ENCODE assay signal across 8 cellular contexts in the genomic region with DNA sequence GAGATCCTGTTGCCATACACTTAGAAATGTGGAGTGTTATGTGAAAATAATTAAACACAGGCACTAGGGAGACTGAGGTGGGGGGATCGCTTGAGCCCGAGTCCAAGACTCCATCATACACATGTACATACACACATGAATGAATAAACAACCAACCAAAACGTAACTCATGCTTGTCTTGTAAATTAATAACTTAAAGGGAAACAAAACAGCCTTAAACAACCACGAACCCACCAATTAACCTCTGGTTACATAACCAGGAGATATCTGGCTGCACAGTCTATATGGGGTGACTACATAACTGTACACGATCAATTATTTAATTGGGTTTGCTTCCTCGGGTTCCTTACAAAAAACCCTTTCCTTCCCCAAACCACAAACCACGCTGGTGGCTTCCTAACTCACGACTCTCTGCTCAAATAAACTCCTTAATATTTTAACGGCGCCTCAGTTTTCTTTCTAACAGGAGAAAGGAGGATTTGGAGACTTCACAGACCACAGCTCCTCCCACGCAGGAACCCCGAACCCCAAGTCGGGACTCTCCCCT. TPM values are rescaled to one million over a fixed set of nuclear protein-coding genes. Genes with fewer than 3 reads are reported as not detected.
DNase-seq lines count a peak whose midpoint lies in the region; ATAC-seq and TF ChIP-seq lines count a peak whose summit lies in the region.

No MANE protein-coding gene starts in this region.

- BruUV-seq in HCT116 (replicated peaks; lab: Mats Ljungman, UMichigan): TSS peak; percentile 50

- peaks cover 56% of the 10 kb centered on the region for H3K79me2 ChIP-seq in HCT116 (ENCODE audit: insufficient read depth, low read length)
- peaks cover 31% of the 10 kb centered on the region for H3K79me2 ChIP-seq in osteoblast (ENCODE audit: insufficient read depth, low read length)

- H3K9me2 ChIP-seq in HCT116 (ENCODE audit: insufficient read depth): no peaks in the 10 kb centered on the region

- peak overlapping the region; percentile 88 for H3K9ac ChIP-seq in HCT116 (ENCODE audit: low read length)

- H3K27me3 ChIP-seq in HCT116 (ENCODE audit: insufficient read depth, low read length): no peaks in the 10 kb centered on the region
- no peaks in the 10 kb centered on the region for H3K27me3 ChIP-seq in SJCRH30
- H3K27me3 ChIP-seq in esophagus squamous epithelium: no peaks in the 10 kb centered on the region
- H3K27me3 ChIP-seq in osteoblast (ENCODE audit: insufficient read depth, low read length): no peaks in the 10 kb centered on the region

- H2AFZ ChIP-seq in HCT116 (ENCODE audit: low read depth, low read length, poor library complexity, severe bottlenecking) (no peak overlapping the region), osteoblast (ENCODE audit: low read length) (peak overlapping the region; percentile 98)

- 0 out of 2 replicates have a peak, but pooled peaks have one; percentile 2 for ATAC-seq in HCT116
- no peak for ATAC-seq in sciatic nerve

- H3K36me3 ChIP-seq in HCT116 (ENCODE audit: control insufficient read depth in 1 of 2, insufficient read depth in 2 of 2, low read length in 2 of 2) (peaks cover 0 to 9% of the 10 kb centered on the region in 2 experiments; a peak in 1 of 4 replicates), SJCRH30 (peaks cover 2% of the 10 kb centered on the region; the same call in 1 of the 2 replicates), esophagus squamous epithelium (no peaks in the 10 kb centered on the region), osteoblast (ENCODE audit: insufficient read depth, low read length) (no peaks in the 10 kb centered on the region)

- peak overlapping the region; percentile 61 for H3K27ac ChIP-seq in HCT116 (ENCODE audit: low read depth, low read length)
- H3K27ac ChIP-seq in SJCRH30: peak overlapping the region; percentile 75
- peak overlapping the region; percentile 76 to 84 (median 80) for H3K27ac ChIP-seq in esophagus squamous epithelium
- H3K27ac ChIP-seq in osteoblast (ENCODE audit: low read depth, low read length): peak overlapping the region; percentile 44

- H3K9me3 ChIP-seq in HCT116 (ENCODE audit: control insufficient read depth in 1 of 2, insufficient read depth in 1 of 2, low read depth in 1 of 2, low read length in 2 of 2) (peaks cover 6 to 9% of the 10 kb centered on the region in 2 experiments; a peak in 2 of 4 replicates), SJCRH30 (replicated peaks) (peaks cover 3% of the 10 kb centered on the region; the same call in 1 of the 2 replicates), esophagus squamous epithelium (no peaks in the 10 kb centered on the region), osteoblast (ENCODE audit: low read depth, low read length) (no peaks in the 10 kb centered on the region)

- POLR2A ChIA-PET in HCT116 (lab: Charles Lee): no interaction called here

- no peak for TF ChIP-seq POLR2A in HCT116 (IDR thresholded peaks at IDR 0.05; ENCODE audit: borderline replicate concordance, extremely low read depth, insufficient read depth, insufficient read length)
- TF ChIP-seq POLR2A in esophagus squamous epithelium (IDR thresholded peaks at IDR 0.05): no peak

- CTCF ChIA-PET in HCT116 (lab: Charles Lee): interaction anchor here (1.3 kb wide), 1 partner anchor 295 kb away, joined by 3 read pairs; no protein-coding TSS in a partner anchor

- intact Hi-C loops in HCT116 (cut with micrococcal nuclease): loop anchor here (2.0 to 10.0 kb wide), 3 partner anchors 27 to 273 kb away; a partner anchor contains a TSS
- intact Hi-C loops in esophagus squamous epithelium (cut with DNase I): no loop called here
- intact Hi-C loops in head of caudate nucleus (cut with DNase I): no loop called here
- intact Hi-C loops in sciatic nerve (cut with DNase I): no loop called here

- peak overlapping the region; percentile 64 to 90 for H3K4me3 ChIP-seq in HCT116 (replicated peaks in 1 of 2; ENCODE audit: low read depth in 1 of 2, low read length in 2 of 2)
- H3K4me3 ChIP-seq in SJCRH30: peak overlapping the region; percentile 82
- peak overlapping the region; percentile 64 to 78 (median 76) for H3K4me3 ChIP-seq in esophagus squamous epithelium
- H3K4me3 ChIP-seq in osteoblast (ENCODE audit: insufficient read depth, low read length): peak overlapping the region; percentile 89

- TF ChIP-seq RAD21 in HCT116 (IDR thresholded peaks at IDR 0.05; ENCODE audit: low read depth): no peak

- no peak for TF ChIP-seq CTCF in HCT116 (IDR thresholded peaks at IDR 0.05 in 2 of 3, conservative IDR thresholded peaks at IDR 0.05 in 1 of 3; ENCODE audit: borderline replicate concordance in 1 of 3, insufficient read depth in 1 of 3, low read depth in 2 of 3, low read length in 2 of 3)
- no peak for TF ChIP-seq CTCF in esophagus squamous epithelium (IDR thresholded peaks at IDR 0.05)
- TF ChIP-seq CTCF in osteoblast (IDR thresholded peaks at IDR 0.05; ENCODE audit: extremely low read depth, low read depth, low read length): no peak

- DNase-seq in GM03348 (ENCODE audit: low spot score): peak; percentile 25
- DNase-seq in HCT116 (ENCODE audit: low read depth, low spot score): no peak
- no peak for DNase-seq in SJCRH30
- DNase-seq in esophagus squamous epithelium (lab: John Stamatoyannopoulos, UW): no peak
- DNase-seq in osteoblast (ENCODE audit: insufficient read length, low spot score, missing footprints): no peak
- DNase-seq in head of caudate nucleus: no peak
- no peak for DNase-seq in sciatic nerve (ENCODE audit: low spot score)
- DNase-seq in stimulated activated CD4-positive, alpha-beta T cell treated with anti-CD3 and anti-CD28 coated beads, Interleukin-4, amount 100 ng/mL, for 4 hours: no peak

- H3K4me1 ChIP-seq in HCT116 (ENCODE audit: control insufficient read depth in 1 of 2, insufficient read depth in 2 of 2, low read length in 2 of 2) (peaks cover 0 to 15% of the 10 kb centered on the region in 2 experiments; a peak in 2 of 4 replicates), SJCRH30 (no peaks in the 10 kb centered on the region; the same call in 1 of the 2 replicates), esophagus squamous epithelium (peaks cover 0 to 20% (median 6%) of the 10 kb centered on the region in 3 donors), osteoblast (ENCODE audit: insufficient read depth, low read length) (peaks cover 8% of the 10 kb centered on the region)

- RAD21 ChIA-PET in HCT116 (lab: Charles Lee; ENCODE audit: low non-redundant PET in 1 of 2, low total read pairs in 2 of 2, uncharacterized antibody in 2 of 2, unreplicated experiment in 2 of 2): no interaction called here

- WGBS in esophagus squamous epithelium, 2 donors: 1 to 3% methylated on average over 9 to 13 of the region's 13 CpGs

- H3K4me2 ChIP-seq in HCT116 (ENCODE audit: low read length) (peak overlapping the region; percentile 85), osteoblast (ENCODE audit: insufficient read depth, low read length) (peak overlapping the region; percentile 95)

- no peaks in the 10 kb centered on the region for H4K20me1 ChIP-seq in HCT116 (ENCODE audit: insufficient read depth)
- H4K20me1 ChIP-seq in osteoblast (ENCODE audit: insufficient read depth, low read length): no peaks in the 10 kb centered on the region

TF ChIP-seq in HCT116, 20 proteins besides CTCF, POLR2A, EP300 and RAD21 (continues in another document):
- TF ChIP-seq, protein P1, sequence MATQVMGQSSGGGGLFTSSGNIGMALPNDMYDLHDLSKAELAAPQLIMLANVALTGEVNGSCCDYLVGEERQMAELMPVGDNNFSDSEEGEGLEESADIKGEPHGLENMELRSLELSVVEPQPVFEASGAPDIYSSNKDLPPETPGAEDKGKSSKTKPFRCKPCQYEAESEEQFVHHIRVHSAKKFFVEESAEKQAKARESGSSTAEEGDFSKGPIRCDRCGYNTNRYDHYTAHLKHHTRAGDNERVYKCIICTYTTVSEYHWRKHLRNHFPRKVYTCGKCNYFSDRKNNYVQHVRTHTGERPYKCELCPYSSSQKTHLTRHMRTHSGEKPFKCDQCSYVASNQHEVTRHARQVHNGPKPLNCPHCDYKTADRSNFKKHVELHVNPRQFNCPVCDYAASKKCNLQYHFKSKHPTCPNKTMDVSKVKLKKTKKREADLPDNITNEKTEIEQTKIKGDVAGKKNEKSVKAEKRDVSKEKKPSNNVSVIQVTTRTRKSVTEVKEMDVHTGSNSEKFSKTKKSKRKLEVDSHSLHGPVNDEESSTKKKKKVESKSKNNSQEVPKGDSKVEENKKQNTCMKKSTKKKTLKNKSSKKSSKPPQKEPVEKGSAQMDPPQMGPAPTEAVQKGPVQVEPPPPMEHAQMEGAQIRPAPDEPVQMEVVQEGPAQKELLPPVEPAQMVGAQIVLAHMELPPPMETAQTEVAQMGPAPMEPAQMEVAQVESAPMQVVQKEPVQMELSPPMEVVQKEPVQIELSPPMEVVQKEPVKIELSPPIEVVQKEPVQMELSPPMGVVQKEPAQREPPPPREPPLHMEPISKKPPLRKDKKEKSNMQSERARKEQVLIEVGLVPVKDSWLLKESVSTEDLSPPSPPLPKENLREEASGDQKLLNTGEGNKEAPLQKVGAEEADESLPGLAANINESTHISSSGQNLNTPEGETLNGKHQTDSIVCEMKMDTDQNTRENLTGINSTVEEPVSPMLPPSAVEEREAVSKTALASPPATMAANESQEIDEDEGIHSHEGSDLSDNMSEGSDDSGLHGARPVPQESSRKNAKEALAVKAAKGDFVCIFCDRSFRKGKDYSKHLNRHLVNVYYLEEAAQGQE (IDR thresholded peaks at IDR 0.05; ENCODE audit: low read depth): no peak
- TF ChIP-seq POLR2AphosphoS5 (IDR thresholded peaks at IDR 0.05; ENCODE audit: low read depth, low read length) (no peak), ZNF274 (IDR thresholded peaks at IDR 0.05; ENCODE audit: low read depth, low read length) (no peak), SIN3A (IDR thresholded peaks at IDR 0.05; ENCODE audit: low read depth) (no peak), EZH2phosphoT487 (IDR thresholded peaks at IDR 0.05; ENCODE audit: borderline replicate concordance) (no peak), TCF7L2 (IDR thresholded peaks at IDR 0.05; ENCODE audit: borderline replicate concordance, extremely low read depth, insufficient read depth, insufficient read length) (no peak), YY1 (IDR thresholded peaks at IDR 0.05; ENCODE audit: extremely low read depth, insufficient replicate concordance, low read depth, low read length) (no peak), CBX3 (IDR thresholded peaks at IDR 0.05; ENCODE audit: low read depth) (no peak), EZH2 (IDR thresholded peaks at IDR 0.05) (no peak), EGR1 (IDR thresholded peaks at IDR 0.05; ENCODE audit: low read depth) (no peak), SRF (IDR thresholded peaks at IDR 0.05; ENCODE audit: low read depth) (no peak)

RNA-seq across cellular contexts. Expression of a gene that starts 0.8 kb away (rescaled TPM):
- 6.9 TPM for total RNA-seq in HCT116 (2021; ENCODE audit: unreplicated experiment)
- polyA plus RNA-seq in HCT116 (2012): 1.5 and 2.1 TPM in 2 replicates
- 8.0 and 8.3 TPM in 2 replicates for total RNA-seq in SJCRH30 (2014; rRNA removed; shearing (Covaris generic))
- 1 to 10 TPM in 2 of 4 donors, under 1 TPM in 2; 0.57 to 4.0 (median 1.1) TPM for total RNA-seq in esophagus squamous epithelium
- 2.9 and 3.8 TPM in 2 replicates for total RNA-seq in osteoblast
- 3.2 TPM for total RNA-seq in sciatic nerve

RNA-seq across cellular contexts. Expression of a gene that starts 26.3 kb away (rescaled TPM):
- total RNA-seq in HCT116 (2021; ENCODE audit: unreplicated experiment): 7.2 TPM
- 2.1 and 3.0 TPM in 2 replicates for polyA plus RNA-seq in HCT116 (2012)
- 12.9 and 14.7 TPM in 2 replicates for total RNA-seq in SJCRH30 (2014; rRNA removed; shearing (Covaris generic))
- 1 to 10 TPM in 3 of 4 donors, under 1 TPM in 1; 0.95 to 6.7 (median 3.2) TPM for total RNA-seq in esophagus squamous epithelium
- 10.1 and 11.8 TPM in 2 replicates for total RNA-seq in osteoblast
- 6.7 TPM for total RNA-seq in sciatic nerve
